Comparison of ENCODE assay signal across 28 cellular contexts in genomic region chr10:53737132-53737531, GRCh38.
"Had no signal": no experiment of that assay in that cellular context is flagged by ENCODE, and none has a peak within 500 bp of the region (broad histone marks: within the 10 kb centered on the region; RNA-seq: fewer than 3 reads in every experiment).

No MANE protein-coding gene starts in this region.

- H3K4me1 Mint-ChIP-seq: stimulated activated effector memory CD8-positive, alpha-beta T cell treated with anti-CD3 and anti-CD28 coated beads, Interleukin-12 subunit alpha, Interleukin-12 subunit beta, amount 100 ng/mL, for 72 hours; stimulated activated memory B cell treated with anti-CD40 and anti-IgM and Interleukin-4, amounts not matched to agents 10 μg/mL and 1 μg/mL and 100 μg/mL, for 72 hours; stimulated activated naive B cell treated with anti-CD40 and anti-IgM and Interleukin-4, amounts not matched to agents 10 μg/mL and 1 μg/mL and 100 μg/mL, for 72 hours; stimulated activated naive CD8-positive, alpha-beta T cell treated with anti-CD3 and anti-CD28 coated beads, Interleukin-15, amount 100 ng/mL, for 72 hours had no signal

- H3K27ac Mint-ChIP-seq: stimulated activated effector memory CD8-positive, alpha-beta T cell treated with anti-CD3 and anti-CD28 coated beads, Interleukin-12 subunit alpha, Interleukin-12 subunit beta, amount 100 ng/mL, for 72 hours; stimulated activated memory B cell treated with anti-CD40 and anti-IgM and Interleukin-4, amounts not matched to agents 10 μg/mL and 1 μg/mL and 100 μg/mL, for 72 hours; stimulated activated naive B cell treated with anti-CD40 and anti-IgM and Interleukin-4, amounts not matched to agents 10 μg/mL and 1 μg/mL and 100 μg/mL, for 72 hours; stimulated activated naive CD8-positive, alpha-beta T cell treated with anti-CD3 and anti-CD28 coated beads, Interleukin-15, amount 100 ng/mL, for 72 hours; stimulated activated naive CD8-positive, alpha-beta T cell treated with anti-CD3 and anti-CD28 coated beads, Interleukin-15, Interleukin-2, amounts not matched to agents 100 ng/mL and 50 ng/mL, for 24 hours; type B pancreatic cell had no signal

- ATAC-seq: stimulated activated effector memory CD8-positive, alpha-beta T cell treated with anti-CD3 and anti-CD28 coated beads, Interleukin-12 subunit alpha, Interleukin-12 subunit beta, amount 100 ng/mL, for 72 hours; stimulated activated memory B cell treated with anti-CD40 and anti-IgM and Interleukin-4, amounts not matched to agents 10 μg/mL and 1 μg/mL and 100 μg/mL, for 72 hours; stimulated activated naive B cell treated with anti-CD40 and anti-IgM and Interleukin-4, amounts not matched to agents 10 μg/mL and 1 μg/mL and 100 μg/mL, for 72 hours; stimulated activated naive CD8-positive, alpha-beta T cell treated with anti-CD3 and anti-CD28 coated beads, Interleukin-15, amount 100 ng/mL, for 72 hours; stimulated activated naive CD8-positive, alpha-beta T cell treated with anti-CD3 and anti-CD28 coated beads, Interleukin-15, Interleukin-2, amounts not matched to agents 100 U/mL and 50 U/mL, for 24 hours; upper lobe of right lung had no signal

- H3K36me3 Mint-ChIP-seq: stimulated activated effector memory CD8-positive, alpha-beta T cell treated with anti-CD3 and anti-CD28 coated beads, Interleukin-12 subunit alpha, Interleukin-12 subunit beta, amount 100 ng/mL, for 72 hours; stimulated activated memory B cell treated with anti-CD40 and anti-IgM and Interleukin-4, amounts not matched to agents 10 μg/mL and 1 μg/mL and 100 μg/mL, for 72 hours; stimulated activated naive B cell treated with anti-CD40 and anti-IgM and Interleukin-4, amounts not matched to agents 10 μg/mL and 1 μg/mL and 100 μg/mL, for 72 hours; type B pancreatic cell had no signal

- H3K27me3 ChIP-seq: stomach, suprapubic skin, testis, thyroid gland, tibial artery, tibial nerve, transverse colon, upper lobe of left lung, upper lobe of right lung, uterus, vagina had no signal

- H3K4me3 ChIP-seq: stomach, suprapubic skin, testis, thoracic aorta, thyroid gland, tibial artery, tibial nerve, transverse colon, upper lobe of left lung, upper lobe of right lung, uterus, vagina had no signal

- H3K4me1 ChIP-seq: stomach, suprapubic skin, testis, thyroid gland, tibial artery, tibial nerve, transverse colon, upper lobe of left lung, upper lobe of right lung, uterus, vagina had no signal

- H3K9me3 ChIP-seq: stomach, suprapubic skin, testis, thoracic aorta, thyroid gland, tibial artery, tibial nerve, transverse colon, upper lobe of left lung, upper lobe of right lung, vagina had no signal

- H3K9me3 Mint-ChIP-seq: stimulated activated naive CD8-positive, alpha-beta T cell treated with anti-CD3 and anti-CD28 coated beads, Interleukin-15, Interleukin-2, amounts not matched to agents 100 ng/mL and 50 ng/mL, for 24 hours; type B pancreatic cell had no signal

- H3K36me3 ChIP-seq: stomach, suprapubic skin, thoracic aorta, thyroid gland, tibial artery, tibial nerve, transverse colon, upper lobe of left lung, upper lobe of right lung, uterus, vagina had no signal

- DNase-seq: stimulated activated CD4-positive, alpha-beta T cell treated with anti-CD3 and anti-CD28 coated beads, Interleukin-2, amount 100 ng/mL, for 48 hours; stimulated activated CD4-positive, alpha-beta T cell treated with anti-CD3 and anti-CD28 coated beads, Interleukin-4, amount 100 ng/mL, for 1 hour; stimulated activated CD4-positive, alpha-beta T cell treated with anti-CD3 and anti-CD28 coated beads, Interleukin-4, amount 100 ng/mL, for 24 hours; stimulated activated CD4-positive, alpha-beta T cell treated with anti-CD3 and anti-CD28 coated beads, Interleukin-4, amount 100 ng/mL, for 4 hours; stimulated activated CD8-positive, alpha-beta memory T cell treated with anti-CD3 and anti-CD28 coated beads, Interleukin-4, amount 100 ng/mL, for 48 hours; stimulated activated naive B cell treated with anti-CD40 and anti-IgM and Interleukin-4, amounts not matched to agents 10 μg/mL and 1 μg/mL and 100 μg/mL, for 72 hours; stimulated activated naive CD4-positive, alpha-beta T cell; stimulated activated naive CD4-positive, alpha-beta T cell treated with Interleukin-2 at 50 U/mL for 16 hours; stimulated activated naive CD8-positive, alpha-beta T cell treated with anti-CD3 and anti-CD28 coated beads, Interleukin-15, amount 100 ng/mL, for 72 hours; stimulated activated naive CD8-positive, alpha-beta T cell treated with anti-CD3 and anti-CD28 coated beads, Interleukin-15, Interleukin-2, amounts not matched to agents 100 U/mL and 50 U/mL, for 24 hours; stomach; substantia nigra; testis; thyroid gland; tibial artery; transverse colon; trophoblast cell; upper lobe of left lung; upper lobe of right lung; uterus had no signal

- H3K27ac ChIP-seq: stomach, suprapubic skin, testis, thoracic aorta, thyroid gland, tibial artery, tibial nerve, transverse colon, upper lobe of left lung, upper lobe of right lung, uterus, vagina had no signal

- H3K27me3 Mint-ChIP-seq: stimulated activated memory B cell treated with anti-CD40 and anti-IgM and Interleukin-4, amounts not matched to agents 10 μg/mL and 1 μg/mL and 100 μg/mL, for 72 hours; stimulated activated naive B cell treated with anti-CD40 and anti-IgM and Interleukin-4, amounts not matched to agents 10 μg/mL and 1 μg/mL and 100 μg/mL, for 72 hours; stimulated activated naive CD8-positive, alpha-beta T cell treated with anti-CD3 and anti-CD28 coated beads, Interleukin-15, amount 100 ng/mL, for 72 hours; stimulated activated naive CD8-positive, alpha-beta T cell treated with anti-CD3 and anti-CD28 coated beads, Interleukin-15, Interleukin-2, amounts not matched to agents 100 ng/mL and 50 ng/mL, for 24 hours; type B pancreatic cell had no signal

- H3K4me3 Mint-ChIP-seq: stimulated activated effector memory CD8-positive, alpha-beta T cell treated with anti-CD3 and anti-CD28 coated beads, Interleukin-12 subunit alpha, Interleukin-12 subunit beta, amount 100 ng/mL, for 72 hours; stimulated activated memory B cell treated with anti-CD40 and anti-IgM and Interleukin-4, amounts not matched to agents 10 μg/mL and 1 μg/mL and 100 μg/mL, for 72 hours; stimulated activated naive B cell treated with anti-CD40 and anti-IgM and Interleukin-4, amounts not matched to agents 10 μg/mL and 1 μg/mL and 100 μg/mL, for 72 hours; stimulated activated naive CD8-positive, alpha-beta T cell treated with anti-CD3 and anti-CD28 coated beads, Interleukin-15, amount 100 ng/mL, for 72 hours; stimulated activated naive CD8-positive, alpha-beta T cell treated with anti-CD3 and anti-CD28 coated beads, Interleukin-15, Interleukin-2, amounts not matched to agents 100 ng/mL and 50 ng/mL, for 24 hours; type B pancreatic cell had no signal
